Comparison of ENCODE assay signal across 22 cellular contexts in genomic region chr7:148234715-148235114, GRCh38.
"Had no signal": no experiment of that assay in that cellular context is flagged by ENCODE, and none has a peak within 500 bp of the region (broad histone marks: within the 10 kb centered on the region; RNA-seq: fewer than 3 reads in every experiment).

No MANE protein-coding gene starts in this region.

- H3K4me3 Mint-ChIP-seq: dendritic cell treated with granulocyte-macrophage colony-stimulating factor and Interleukin-4, amounts not matched to agents 40 ng/mL and 50 ng/mL, for 4 days; effector memory CD8-positive, alpha-beta T cell; endodermal cell; immature natural killer cell; mesothelial cell of epicardium; naive thymus-derived CD4-positive, alpha-beta T cell had no signal

- H3K36me3 Mint-ChIP-seq: immature natural killer cell; mesothelial cell of epicardium; naive thymus-derived CD4-positive, alpha-beta T cell had no signal

- H3K27ac Mint-ChIP-seq: dendritic cell treated with granulocyte-macrophage colony-stimulating factor and Interleukin-4, amounts not matched to agents 40 ng/mL and 50 ng/mL, for 4 days; effector memory CD8-positive, alpha-beta T cell; endodermal cell; immature natural killer cell; mesothelial cell of epicardium; naive thymus-derived CD4-positive, alpha-beta T cell had no signal

- H3K9me3 Mint-ChIP-seq: dendritic cell treated with granulocyte-macrophage colony-stimulating factor and Interleukin-4, amounts not matched to agents 40 ng/mL and 50 ng/mL, for 4 days; effector memory CD8-positive, alpha-beta T cell; immature natural killer cell had no signal

- DNase-seq: colonic mucosa; cortex of kidney; effector CD8-positive, alpha-beta T cell; effector memory CD8-positive, alpha-beta T cell; endodermal cell; erythroblast; esophagus squamous epithelium; foreskin fibroblast; foreskin melanocyte; gastrocnemius medialis; heart left ventricle; hypothalamus; immature natural killer cell; left cardiac atrium; left lung; left ventricle myocardium superior; lower lobe of right lung; mesenchymal stem cell; naive thymus-derived CD4-positive, alpha-beta T cell had no signal

- H3K4me1 Mint-ChIP-seq: endodermal cell; immature natural killer cell; naive thymus-derived CD4-positive, alpha-beta T cell had no signal

- ATAC-seq: effector memory CD8-positive, alpha-beta T cell; esophagus mucosa; gastrocnemius medialis; heart left ventricle; left cardiac atrium; left lung; left ventricle myocardium superior; lower lobe of right lung; naive thymus-derived CD4-positive, alpha-beta T cell had no signal
